1 cellular context compared by ENCODE assay signal in the genomic region with DNA sequence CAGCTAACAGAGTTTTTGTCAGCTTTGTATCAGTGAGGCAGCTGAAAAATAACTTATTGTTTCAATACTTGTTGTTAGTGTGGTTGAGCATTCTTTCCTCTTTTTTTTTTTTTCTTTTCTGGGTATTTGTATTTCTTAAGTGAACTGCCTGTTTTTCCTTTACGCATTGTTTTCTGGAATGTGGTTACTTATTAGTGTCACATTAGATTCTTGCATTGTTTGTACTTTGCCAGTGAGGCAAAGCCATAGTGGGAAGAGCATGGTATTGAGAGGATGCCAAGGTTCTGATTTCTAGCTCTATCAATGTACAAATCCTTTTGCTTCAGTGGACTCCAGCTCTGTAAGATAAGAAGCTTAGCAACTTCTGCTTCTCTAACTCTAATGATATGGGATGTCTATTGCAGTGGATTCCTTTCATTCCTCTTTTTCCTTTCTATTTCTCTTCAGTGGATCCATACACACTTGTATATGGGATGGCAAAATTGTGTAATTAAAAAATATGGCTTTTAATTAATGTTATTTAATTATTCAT.
TF ChIP-seq lines count a peak whose summit lies in the region.

No MANE protein-coding gene starts in this region.

TF ChIP-seq in K562, 482 proteins besides CTCF, POLR2A, EP300 and RAD21 (continued from another document):
- TF ChIP-seq ZNF224 (CRISPR knock-in tag; IDR thresholded peaks at IDR 0.05) = no peak
- TF ChIP-seq RCOR1 (IDR thresholded peaks at IDR 0.05; ENCODE audit: borderline replicate concordance in 1 of 2, low read depth in 2 of 2, low read length in 2 of 2) = peak in 1 of 2 experiments; percentile 54; a peak in 1 of 4 replicates
- TF ChIP-seq KLF6 (CRISPR knock-in tag; IDR thresholded peaks at IDR 0.05; ENCODE audit: borderline replicate concordance) = no peak
